15 cellular contexts compared by ENCODE assay signal in the genomic region with DNA sequence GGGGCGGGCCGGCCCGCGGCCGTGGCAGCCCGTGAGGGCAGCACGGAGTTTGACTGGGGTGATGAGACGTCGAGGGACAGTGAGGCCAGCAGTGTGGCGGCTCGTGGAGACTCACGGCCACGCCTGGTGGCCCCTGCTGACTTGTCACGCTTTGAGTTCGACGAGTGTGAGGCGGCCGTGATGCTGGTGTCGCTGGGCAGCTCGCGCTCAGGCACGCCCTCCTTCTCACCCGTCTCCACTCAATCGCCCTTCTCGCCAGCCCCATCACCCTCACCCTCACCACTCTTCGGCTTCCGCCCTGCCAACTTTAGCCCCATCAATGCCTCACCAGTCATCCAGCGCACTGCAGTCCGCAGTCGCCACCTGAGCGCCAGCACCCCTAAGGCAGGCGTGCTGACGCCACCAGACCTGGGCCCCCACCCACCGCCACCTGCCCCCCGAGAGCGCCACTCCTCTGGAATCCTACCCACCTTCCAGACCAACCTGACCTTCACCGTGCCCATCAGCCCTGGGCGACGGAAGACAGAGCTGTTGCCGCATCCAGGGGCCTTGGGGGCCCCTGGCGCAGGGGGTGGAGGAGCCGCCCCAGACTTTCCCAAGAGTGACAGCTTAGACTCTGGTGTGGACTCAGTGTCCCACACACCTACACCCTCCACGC. TPM values are rescaled to one million over a fixed set of nuclear protein-coding genes. Genes with fewer than 3 reads are reported as not detected.
A peak's percentile ranks its signal among the peaks of the same experiment; 100 is the strongest.
DNase-seq lines count a peak whose midpoint lies in the region; ATAC-seq, FAIRE-seq and TF ChIP-seq lines count a peak whose summit lies in the region.
"Had no signal": no experiment of that assay in that cellular context is flagged by ENCODE, and none has a peak within 500 bp of the region (broad histone marks: within the 10 kb centered on the region; RNA-seq: fewer than 3 reads in every experiment).

No MANE protein-coding gene starts in this region.

- no peak for DNase-seq in HepG2 (ENCODE audit: low spot score)
- no peak for DNase-seq in right lobe of liver
- no peak for DNase-seq in mammary epithelial cell
- peak; percentile 40 for DNase-seq in lower lobe of right lung
- DNase-seq in aorta: peak; percentile 47 to 68
- DNase-seq in mesothelial cell of epicardium (ENCODE audit: low spot score in 2 of 2, unreplicated experiment in 2 of 2): no peak
- DNase-seq in mucosa of gallbladder (ENCODE audit: low spot score): no peak
- DNase-seq: BE2C, DMS 273 treated with DMSO at 0.1 percent for 48 hours, NCI-H1436 treated with DMSO at 0.1 percent for 48 hours, NCI-H2081 treated with DMSO at 0.1 percent for 48 hours, NCI-H524 had no signal

- 98% methylated on average over 32 of the region's 43 CpGs for WGBS in HepG2 (ENCODE audit: low lambda C conversion rate)
- WGBS in right lobe of liver (ENCODE audit: insufficient coverage, low coverage, low lambda C conversion rate, missing lambda C conversion rate): 94% methylated on average over 16 of the region's 43 CpGs
- WGBS in mammary epithelial cell (ENCODE audit: low coverage, missing lambda C conversion rate): 96% methylated on average over 19 of the region's 43 CpGs
- 91% methylated on average over 43 of the region's 43 CpGs for WGBS in aorta, 2 donors

- no peak for TF ChIP-seq EP300 in HepG2 (IDR thresholded peaks at IDR 0.05; ENCODE audit: low read depth in 2 of 2, low read length in 2 of 2)
- no peak for TF ChIP-seq EP300 in HepG2 (CRISPR knock-in tag; IDR thresholded peaks at IDR 0.05; ENCODE audit: borderline replicate concordance)

- no peak overlapping the region for H3K27ac Mint-ChIP-seq in mesothelial cell of epicardium

- POLR2A ChIA-PET in HepG2 (lab: Yijun Ruan, JAX): interaction anchor here (1.6 kb wide), 1 partner anchor 27 kb away, joined by 4 read pairs; no protein-coding TSS in a partner anchor

- no peak for FAIRE-seq in HepG2 (lab: Jason Lieb, UNC)

- H3K36me3 ChIP-seq in HepG2 (replicated peaks in 1 of 2; ENCODE audit: control insufficient read depth in 1 of 2, insufficient read depth in 2 of 2, low read length in 2 of 2) (peaks cover 5 to 21% of the 10 kb centered on the region in 2 experiments; a peak in 4 of 5 replicates), right lobe of liver (peaks cover 0 to 25% (median 8%) of the 10 kb centered on the region in 4 donors), mammary epithelial cell (ENCODE audit: insufficient read depth, low read length) (peaks cover 6% of the 10 kb centered on the region), lower lobe of right lung (peaks cover 35% of the 10 kb centered on the region), aorta (ENCODE audit: control insufficient read depth in 1 of 2, insufficient read depth in 2 of 2, low read length in 1 of 2) (peaks cover 0 to 7% of the 10 kb centered on the region in 2 donors)

- TF ChIP-seq CTCF in HepG2 (CRISPR knock-in tag; IDR thresholded peaks at IDR 0.05) (no peak), right lobe of liver (IDR thresholded peaks at IDR 0.05) (no peak), mammary epithelial cell (conservative IDR thresholded peaks at IDR 0.05 in 1 of 2, IDR thresholded peaks at IDR 0.05 in 1 of 2; ENCODE audit: extremely low read depth in 1 of 2, insufficient read depth in 1 of 2, low read depth in 1 of 2, low read length in 2 of 2) (no peak), lower lobe of right lung (IDR thresholded peaks at IDR 0.05) (no peak), mesothelial cell of epicardium (IDR thresholded peaks at IDR 0.05; ENCODE audit: unreplicated experiment) (no peak)

- H2AFZ ChIP-seq in HepG2 (ENCODE audit: low read length): no peak overlapping the region
- H2AFZ ChIP-seq in mammary epithelial cell (ENCODE audit: low read depth, low read length): no peak overlapping the region

- BruUV-seq in HepG2 (replicated peaks; lab: Mats Ljungman, UMichigan) (no TSS peak), mammary epithelial cell (replicated peaks; lab: Mats Ljungman, UMichigan) (TSS peak; percentile 9)

- H3K27me3 ChIP-seq in HepG2 (ENCODE audit: control insufficient read depth in 1 of 2, insufficient read depth in 2 of 2, low read length in 2 of 2) (no peaks in the 10 kb centered on the region; a peak in 1 of 5 replicates), right lobe of liver (no peaks in the 10 kb centered on the region), mammary epithelial cell (ENCODE audit: insufficient read depth, low read length) (no peaks in the 10 kb centered on the region), lower lobe of right lung (ENCODE audit: low read depth) (no peaks in the 10 kb centered on the region), aorta (ENCODE audit: control insufficient read depth in 1 of 2, insufficient read depth in 2 of 2, low read length in 1 of 2) (no peaks in the 10 kb centered on the region)
- H3K27me3 ChIP-seq: BE2C, SJSA1 had no signal

- peaks cover 38% of the 10 kb centered on the region for H3K4me1 Mint-ChIP-seq in mesothelial cell of epicardium

- H3K4me3 ChIP-seq in HepG2 (replicated peaks in 1 of 3; ENCODE audit: insufficient read depth in 1 of 3, low read depth in 2 of 3, low read length in 3 of 3): no peak overlapping the region
- no peak overlapping the region for H3K4me3 ChIP-seq in right lobe of liver
- no peak overlapping the region for H3K4me3 ChIP-seq in mammary epithelial cell (replicated peaks in 1 of 3; ENCODE audit: insufficient read depth in 1 of 3, low read depth in 2 of 3, low read length in 3 of 3)
- H3K4me3 ChIP-seq in lower lobe of right lung: no peak overlapping the region
- H3K4me3 ChIP-seq in aorta (ENCODE audit: low read length in 2 of 2): no peak overlapping the region
- H3K4me3 ChIP-seq: SJSA1 had no signal

- H3K9me3 ChIP-seq in HepG2 (ENCODE audit: low read length): no peaks in the 10 kb centered on the region
- H3K9me3 ChIP-seq in right lobe of liver: no peaks in the 10 kb centered on the region
- H3K9me3 ChIP-seq in mammary epithelial cell (replicated peaks; ENCODE audit: insufficient read depth, low read length): no peaks in the 10 kb centered on the region
- no peaks in the 10 kb centered on the region for H3K9me3 ChIP-seq in lower lobe of right lung
- no peaks in the 10 kb centered on the region for H3K9me3 ChIP-seq in aorta (ENCODE audit: control insufficient read depth, low read length)
- H3K9me3 ChIP-seq: BE2C, SJSA1 had no signal

- H3K36me3 Mint-ChIP-seq in mesothelial cell of epicardium: peaks cover 18% of the 10 kb centered on the region

- no peaks in the 10 kb centered on the region for H3K27me3 Mint-ChIP-seq in mesothelial cell of epicardium (ENCODE audit: low read depth)

- no peak overlapping the region for H3K4me2 ChIP-seq in HepG2 (ENCODE audit: low read depth, low read length)
- H3K4me2 ChIP-seq in mammary epithelial cell (ENCODE audit: insufficient read depth, low read depth, low read length): no peak overlapping the region

- H3K9me3 Mint-ChIP-seq in mesothelial cell of epicardium: no peaks in the 10 kb centered on the region
- H3K9me3 Mint-ChIP-seq: CD8-positive, alpha-beta memory T cell had no signal

- H3K4me1 ChIP-seq in HepG2 (ENCODE audit: insufficient read depth, low read length) (peaks cover 35% of the 10 kb centered on the region), right lobe of liver (peaks cover 0 to 28% (median 8%) of the 10 kb centered on the region in 4 donors), mammary epithelial cell (ENCODE audit: insufficient read depth, low read length) (peaks cover 68% of the 10 kb centered on the region), lower lobe of right lung (peaks cover 59% of the 10 kb centered on the region), aorta (ENCODE audit: control insufficient read depth in 1 of 2, insufficient read depth in 2 of 2, low read length in 2 of 2) (peaks cover 0 to 1% of the 10 kb centered on the region in 2 donors)

- no peak overlapping the region for H3K9ac ChIP-seq in HepG2 (ENCODE audit: insufficient read depth, low read depth, low read length)
- no peak overlapping the region for H3K9ac ChIP-seq in mammary epithelial cell (ENCODE audit: insufficient read depth, low read length)

- in situ Hi-C loops in HepG2 (cut with HindIII; ENCODE audit: extremely low pct_ligation_motif_present, low pct_unique_long_range_greater_than_20kb) (no loop called here), mammary epithelial cell (cut with MboI; ENCODE audit: low sequenced_read_pairs in 2 of 2) (no loop called here)

- TF ChIP-seq POLR2A in HepG2 (IDR thresholded peaks at IDR 0.05; ENCODE audit: insufficient read depth in 1 of 2, low read depth in 2 of 2, low read length in 2 of 2) (no peak), right lobe of liver (IDR thresholded peaks at IDR 0.05) (no peak)

- H3K4me3 Mint-ChIP-seq in mesothelial cell of epicardium: no peak overlapping the region

- H4K20me1 ChIP-seq in HepG2 (ENCODE audit: insufficient read depth, low read length) (no peaks in the 10 kb centered on the region), mammary epithelial cell (ENCODE audit: insufficient read depth, low read length) (no peaks in the 10 kb centered on the region)

- dilution Hi-C loops in mammary epithelial cell (cut with HindIII; ENCODE audit: low sequenced_read_pairs): no loop called here

- ATAC-seq in HepG2 (no peak), right lobe of liver (no peak), lower lobe of right lung (no peak), aorta (ENCODE audit: low FRiP score) (no peak), HG03432 (IDR thresholded peaks at IDR 0.05; ENCODE audit: unreplicated experiment) (no peak)

- H3K27ac ChIP-seq in HepG2 (ENCODE audit: extremely low read length, insufficient read depth, low read length) (no peak overlapping the region), right lobe of liver (no peak overlapping the region), mammary epithelial cell (ENCODE audit: insufficient read depth, low read depth, low read length) (no peak overlapping the region), lower lobe of right lung (no peak overlapping the region), aorta (ENCODE audit: low read depth in 1 of 2, low read length in 2 of 2) (no peak overlapping the region)
- H3K27ac ChIP-seq: SJSA1 had no signal

- H3K79me2 ChIP-seq in HepG2 (ENCODE audit: insufficient read depth, low read length): peaks cover 19% of the 10 kb centered on the region
- H3K79me2 ChIP-seq in mammary epithelial cell (ENCODE audit: insufficient read depth, low read length): peaks cover 74% of the 10 kb centered on the region

- CTCF ChIA-PET in HepG2 (lab: Yijun Ruan, JAX; ENCODE audit: low intra/inter-chr PET ratio, low total read pairs): no interaction called here
- CTCF ChIA-PET in mammary epithelial cell (lab: Charles Lee; ENCODE audit: low non-redundant PET): no interaction called here

- no peak for TF ChIP-seq RAD21 in HepG2 (CRISPR knock-in tag; IDR thresholded peaks at IDR 0.05)

- intact Hi-C loops in HepG2 (cut with micrococcal nuclease; ENCODE audit: unreplicated experiment) (no loop called here), right lobe of liver (cut with DNase I) (no loop called here), mammary epithelial cell (cut with micrococcal nuclease) (no loop called here), lower lobe of right lung (cut with DNase I) (no loop called here), aorta (cut with DNase I) (no loop called here)

RNA-seq across cellular contexts. Expression of a gene that starts 4.5 kb away (rescaled TPM):
- total RNA-seq in HepG2 (2016; rRNA removed; fragmentation: Illumina TruSeq; extraction: Trizol) (5.4 and 8.0 TPM in 2 replicates), right lobe of liver (10 to 100 TPM; 19.9 to 53.6 (median 35.2) TPM), mammary epithelial cell (10 to 100 TPM; 37.0 to 91.0 TPM), lower lobe of right lung (67.9 TPM), aorta (100 to 1,000 TPM; 103 to 104 TPM), mesothelial cell of epicardium (84.0 to 90.9 TPM (median 90.8 TPM) in 3 replicates), mucosa of gallbladder (93.4 TPM)
- 1.5 and 1.8 TPM in 2 replicates for total RNA-seq in HepG2 (2016; cell fraction: cytosol; rRNA removed; fragmentation: Illumina TruSeq; extraction: Trizol; ENCODE audit: low read depth)
- 5.2 and 7.8 TPM in 2 replicates for total RNA-seq in HepG2 (2016; cell fraction: insoluble cytoplasmic fraction; rRNA removed; fragmentation: Illumina TruSeq; extraction: Trizol)
- 4.6 and 4.9 TPM in 2 replicates for total RNA-seq in HepG2 (2016; cell fraction: membrane; rRNA removed; fragmentation: Illumina TruSeq; extraction: Trizol)
- total RNA-seq in HepG2 (2016; cell fraction: nucleus; rRNA removed; fragmentation: Illumina TruSeq; extraction: Trizol): 10.4 and 12.3 TPM in 2 replicates
- polyA plus RNA-seq in HepG2 (2011; rRNA removed) (5.9 and 8.3 TPM in 2 replicates), mammary epithelial cell (19.4 TPM), aorta (10 to 100 TPM; 14.3 to 44.6 TPM)
- polyA plus RNA-seq in HepG2 (2011; cell fraction: cytosol; rRNA removed): 3.3 and 5.6 TPM in 2 replicates
- polyA plus RNA-seq in HepG2 (2011; cell fraction: nucleus; rRNA removed): 60.6 and 75.8 TPM in 2 replicates
- 17.6 and 25.1 TPM in 2 replicates for polyA plus RNA-seq in HepG2 (2012)
- 1.7 and 1.9 TPM in 2 replicates for polyA plus RNA-seq in HepG2 (2016; cell fraction: cytosol; fragmentation: Illumina TruSeq; extraction: Trizol; ENCODE audit: low read depth)
- 10.1 and 16.9 TPM in 2 replicates for polyA plus RNA-seq in HepG2 (2016; cell fraction: insoluble cytoplasmic fraction; fragmentation: Illumina TruSeq; extraction: Trizol; ENCODE audit: low read depth)
- 5.7 and 6.0 TPM in 2 replicates for polyA plus RNA-seq in HepG2 (2016; cell fraction: membrane; fragmentation: Illumina TruSeq; extraction: Trizol; ENCODE audit: low read depth)
- polyA plus RNA-seq in HepG2 (2016; cell fraction: nucleus; fragmentation: Illumina TruSeq; extraction: Trizol; ENCODE audit: insufficient read depth, low read depth): 61.0 and 65.4 TPM in 2 replicates
- polyA minus RNA-seq in HepG2 (2011; rRNA and poly(A)+ RNA removed; ENCODE audit: low replicate concordance): 3.6 and 7.9 TPM in 2 replicates
- polyA minus RNA-seq in HepG2 (2011; cell fraction: cytosol; rRNA and poly(A)+ RNA removed): 9.1 and 10.8 TPM in 2 replicates
- polyA minus RNA-seq in HepG2 (2011; cell fraction: nucleus; rRNA and poly(A)+ RNA removed): 14.7 and 15.5 TPM in 2 replicates
- polyA minus RNA-seq in mammary epithelial cell: 24.7 TPM

RNA-seq across cellular contexts. Expression of a gene that starts 18.6 kb away (rescaled TPM):
- 43.2 and 67.1 TPM in 2 replicates for total RNA-seq in HepG2 (2016; rRNA removed; fragmentation: Illumina TruSeq; extraction: Trizol)
- total RNA-seq in HepG2 (2016; cell fraction: cytosol; rRNA removed; fragmentation: Illumina TruSeq; extraction: Trizol; ENCODE audit: low read depth): 54.9 and 66.8 TPM in 2 replicates
- total RNA-seq in HepG2 (2016; cell fraction: insoluble cytoplasmic fraction; rRNA removed; fragmentation: Illumina TruSeq; extraction: Trizol): 35.3 and 68.2 TPM in 2 replicates
- total RNA-seq in HepG2 (2016; cell fraction: membrane; rRNA removed; fragmentation: Illumina TruSeq; extraction: Trizol): 104 and 115 TPM in 2 replicates
- 31.2 and 38.3 TPM in 2 replicates for total RNA-seq in HepG2 (2016; cell fraction: nucleus; rRNA removed; fragmentation: Illumina TruSeq; extraction: Trizol)
- 62.5 and 69.9 TPM in 2 replicates for polyA plus RNA-seq in HepG2 (2011; rRNA removed)
- polyA plus RNA-seq in HepG2 (2011; cell fraction: cytosol; rRNA removed): 36.9 and 45.9 TPM in 2 replicates
- polyA plus RNA-seq in HepG2 (2011; cell fraction: nucleus; rRNA removed): 109 and 170 TPM in 2 replicates
- 38.4 and 44.3 TPM in 2 replicates for polyA plus RNA-seq in HepG2 (2012)
- polyA plus RNA-seq in HepG2 (2016; cell fraction: cytosol; fragmentation: Illumina TruSeq; extraction: Trizol; ENCODE audit: low read depth): 30.4 TPM in 2 replicates
- polyA plus RNA-seq in HepG2 (2016; cell fraction: insoluble cytoplasmic fraction; fragmentation: Illumina TruSeq; extraction: Trizol; ENCODE audit: low read depth): 56.4 and 79.4 TPM in 2 replicates
- polyA plus RNA-seq in HepG2 (2016; cell fraction: membrane; fragmentation: Illumina TruSeq; extraction: Trizol; ENCODE audit: low read depth): 55.2 and 69.1 TPM in 2 replicates
- 77.4 and 89.7 TPM in 2 replicates for polyA plus RNA-seq in HepG2 (2016; cell fraction: nucleus; fragmentation: Illumina TruSeq; extraction: Trizol; ENCODE audit: insufficient read depth, low read depth)
- polyA minus RNA-seq in HepG2 (2011; rRNA and poly(A)+ RNA removed; ENCODE audit: low replicate concordance): 39.2 and 85.5 TPM in 2 replicates
- polyA minus RNA-seq in HepG2 (2011; cell fraction: cytosol; rRNA and poly(A)+ RNA removed): 38.3 and 50.2 TPM in 2 replicates
- polyA minus RNA-seq in HepG2 (2011; cell fraction: nucleus; rRNA and poly(A)+ RNA removed): 40.9 and 56.5 TPM in 2 replicates
- 10 to 100 TPM; 15.4 to 35.7 (median 30.5) TPM for total RNA-seq in right lobe of liver
- 100 to 1,000 TPM; 101 to 139 TPM for total RNA-seq in mammary epithelial cell
- 86.1 TPM for polyA plus RNA-seq in mammary epithelial cell
- polyA minus RNA-seq in mammary epithelial cell: 36.6 TPM
- total RNA-seq in lower lobe of right lung: 35.8 TPM
- 10 to 100 TPM; 74.9 to 99.5 TPM for total RNA-seq in aorta
- 10 to 100 TPM; 19.7 to 44.2 TPM for polyA plus RNA-seq in aorta
- 90.4 to 106 TPM (median 92.1 TPM) in 3 replicates for total RNA-seq in mesothelial cell of epicardium
- total RNA-seq in mucosa of gallbladder: 68.3 TPM

RNA-seq across cellular contexts. Expression of a gene that starts 28.4 kb away (rescaled TPM):
- total RNA-seq in HepG2 (2016; rRNA removed; fragmentation: Illumina TruSeq; extraction: Trizol) (0.33 and 0.38 TPM in 2 replicates), right lobe of liver (under 1 TPM; 0.18 to 0.74 (median 0.21) TPM), mammary epithelial cell (1 to 10 TPM; 1.0 to 1.7 TPM), lower lobe of right lung (0.71 TPM), aorta (under 1 TPM; 0.23 to 0.45 TPM), mesothelial cell of epicardium (1.3 to 2.0 TPM (median 1.7 TPM) in 3 replicates), mucosa of gallbladder (0.75 TPM)
- total RNA-seq in HepG2 (2016; cell fraction: cytosol; rRNA removed; fragmentation: Illumina TruSeq; extraction: Trizol; ENCODE audit: low read depth): not detected in 2 replicates
- total RNA-seq in HepG2 (2016; cell fraction: insoluble cytoplasmic fraction; rRNA removed; fragmentation: Illumina TruSeq; extraction: Trizol): 0.28 and 0.43 TPM in 2 replicates
- total RNA-seq in HepG2 (2016; cell fraction: membrane; rRNA removed; fragmentation: Illumina TruSeq; extraction: Trizol): 0.14 and 0.43 TPM in 2 replicates
- 0.50 TPM in 1 of 2 replicates, not detected in the other for total RNA-seq in HepG2 (2016; cell fraction: nucleus; rRNA removed; fragmentation: Illumina TruSeq; extraction: Trizol)
- polyA plus RNA-seq in HepG2 (2011; rRNA removed) (0.21 and 0.26 TPM in 2 replicates), mammary epithelial cell (2.2 TPM), aorta (not detected)
- 0.23 and 0.34 TPM in 2 replicates for polyA plus RNA-seq in HepG2 (2011; cell fraction: cytosol; rRNA removed)
- 0.43 and 0.80 TPM in 2 replicates for polyA plus RNA-seq in HepG2 (2011; cell fraction: nucleus; rRNA removed)
- 0.51 TPM in 1 of 2 replicates, not detected in the other for polyA plus RNA-seq in HepG2 (2012)
- 0.21 and 0.22 TPM in 2 replicates for polyA plus RNA-seq in HepG2 (2016; cell fraction: cytosol; fragmentation: Illumina TruSeq; extraction: Trizol; ENCODE audit: low read depth)
- polyA plus RNA-seq in HepG2 (2016; cell fraction: insoluble cytoplasmic fraction; fragmentation: Illumina TruSeq; extraction: Trizol; ENCODE audit: low read depth): 0.69 and 0.88 TPM in 2 replicates
- 0.19 and 0.38 TPM in 2 replicates for polyA plus RNA-seq in HepG2 (2016; cell fraction: membrane; fragmentation: Illumina TruSeq; extraction: Trizol; ENCODE audit: low read depth)
- 0.57 and 1.5 TPM in 2 replicates for polyA plus RNA-seq in HepG2 (2016; cell fraction: nucleus; fragmentation: Illumina TruSeq; extraction: Trizol; ENCODE audit: insufficient read depth, low read depth)
- 0.94 and 1.4 TPM in 2 replicates for polyA minus RNA-seq in HepG2 (2011; rRNA and poly(A)+ RNA removed; ENCODE audit: low replicate concordance)
- 0.88 TPM in 1 of 2 replicates, not detected in the other for polyA minus RNA-seq in HepG2 (2011; cell fraction: cytosol; rRNA and poly(A)+ RNA removed)
- 0.25 TPM in 1 of 2 replicates, not detected in the other for polyA minus RNA-seq in HepG2 (2011; cell fraction: nucleus; rRNA and poly(A)+ RNA removed)
- 1.7 TPM for polyA minus RNA-seq in mammary epithelial cell

RNA-seq across cellular contexts. Expression of a gene that starts 28.9 kb away (rescaled TPM):
- total RNA-seq in HepG2 (2016; rRNA removed; fragmentation: Illumina TruSeq; extraction: Trizol): 58.0 and 58.6 TPM in 2 replicates
- 50.5 and 73.0 TPM in 2 replicates for total RNA-seq in HepG2 (2016; cell fraction: cytosol; rRNA removed; fragmentation: Illumina TruSeq; extraction: Trizol; ENCODE audit: low read depth)
- 61.4 and 62.4 TPM in 2 replicates for total RNA-seq in HepG2 (2016; cell fraction: insoluble cytoplasmic fraction; rRNA removed; fragmentation: Illumina TruSeq; extraction: Trizol)
- total RNA-seq in HepG2 (2016; cell fraction: membrane; rRNA removed; fragmentation: Illumina TruSeq; extraction: Trizol): 53.6 and 73.9 TPM in 2 replicates
- total RNA-seq in HepG2 (2016; cell fraction: nucleus; rRNA removed; fragmentation: Illumina TruSeq; extraction: Trizol): 23.8 and 27.3 TPM in 2 replicates
- polyA plus RNA-seq in HepG2 (2011; rRNA removed): 27.4 and 31.2 TPM in 2 replicates
- polyA plus RNA-seq in HepG2 (2011; cell fraction: cytosol; rRNA removed): 38.9 and 49.7 TPM in 2 replicates
- 31.1 and 32.3 TPM in 2 replicates for polyA plus RNA-seq in HepG2 (2011; cell fraction: nucleus; rRNA removed)
- 21.3 and 29.1 TPM in 2 replicates for polyA plus RNA-seq in HepG2 (2012)
- 59.5 and 77.2 TPM in 2 replicates for polyA plus RNA-seq in HepG2 (2016; cell fraction: cytosol; fragmentation: Illumina TruSeq; extraction: Trizol; ENCODE audit: low read depth)
- polyA plus RNA-seq in HepG2 (2016; cell fraction: insoluble cytoplasmic fraction; fragmentation: Illumina TruSeq; extraction: Trizol; ENCODE audit: low read depth): 57.4 and 72.9 TPM in 2 replicates
- polyA plus RNA-seq in HepG2 (2016; cell fraction: membrane; fragmentation: Illumina TruSeq; extraction: Trizol; ENCODE audit: low read depth): 53.3 and 66.7 TPM in 2 replicates
- 41.3 and 41.9 TPM in 2 replicates for polyA plus RNA-seq in HepG2 (2016; cell fraction: nucleus; fragmentation: Illumina TruSeq; extraction: Trizol; ENCODE audit: insufficient read depth, low read depth)
- polyA minus RNA-seq in HepG2 (2011; rRNA and poly(A)+ RNA removed; ENCODE audit: low replicate concordance): 27.9 and 60.4 TPM in 2 replicates
- polyA minus RNA-seq in HepG2 (2011; cell fraction: cytosol; rRNA and poly(A)+ RNA removed): 16.4 and 20.1 TPM in 2 replicates
- 7.9 and 8.8 TPM in 2 replicates for polyA minus RNA-seq in HepG2 (2011; cell fraction: nucleus; rRNA and poly(A)+ RNA removed)
- total RNA-seq in right lobe of liver: 10 to 100 TPM in 1 of 6 experiments, 1 to 10 TPM in 5; 1.6 to 10.6 (median 5.0) TPM
- total RNA-seq in mammary epithelial cell: 10 to 100 TPM; 32.7 to 57.9 TPM
- 80.7 TPM for polyA plus RNA-seq in mammary epithelial cell
- polyA minus RNA-seq in mammary epithelial cell: 77.2 TPM
- 13.4 TPM for total RNA-seq in lower lobe of right lung
- total RNA-seq in aorta: 1 to 10 TPM; 4.8 to 9.3 TPM
- 1 to 10 TPM; 2.3 to 8.4 TPM for polyA plus RNA-seq in aorta
- total RNA-seq in mesothelial cell of epicardium: 81.2 to 91.0 TPM (median 88.5 TPM) in 3 replicates
- 28.6 TPM for total RNA-seq in mucosa of gallbladder

RNA-seq across cellular contexts. Expression of a gene that starts 31.1 kb away (rescaled TPM):
- total RNA-seq in HepG2 (2016; rRNA removed; fragmentation: Illumina TruSeq; extraction: Trizol) (14.8 and 16.9 TPM in 2 replicates), right lobe of liver (10 to 100 TPM; 12.3 to 14.8 (median 13.5) TPM), mammary epithelial cell (10 to 100 TPM; 29.3 to 61.9 TPM), lower lobe of right lung (39.8 TPM), aorta (10 to 100 TPM; 28.8 to 34.4 TPM), mesothelial cell of epicardium (42.9 to 45.5 TPM (median 44.6 TPM) in 3 replicates), mucosa of gallbladder (49.8 TPM)
- 16.1 and 22.9 TPM in 2 replicates for total RNA-seq in HepG2 (2016; cell fraction: cytosol; rRNA removed; fragmentation: Illumina TruSeq; extraction: Trizol; ENCODE audit: low read depth)
- 11.4 and 17.4 TPM in 2 replicates for total RNA-seq in HepG2 (2016; cell fraction: insoluble cytoplasmic fraction; rRNA removed; fragmentation: Illumina TruSeq; extraction: Trizol)
- total RNA-seq in HepG2 (2016; cell fraction: membrane; rRNA removed; fragmentation: Illumina TruSeq; extraction: Trizol): 31.4 and 34.4 TPM in 2 replicates
- 9.7 and 11.2 TPM in 2 replicates for total RNA-seq in HepG2 (2016; cell fraction: nucleus; rRNA removed; fragmentation: Illumina TruSeq; extraction: Trizol)
- polyA plus RNA-seq in HepG2 (2011; rRNA removed) (52.5 and 56.5 TPM in 2 replicates), mammary epithelial cell (42.9 TPM), aorta (10 to 100 TPM; 36.1 to 40.7 TPM)
- polyA plus RNA-seq in HepG2 (2011; cell fraction: cytosol; rRNA removed): 33.8 and 36.7 TPM in 2 replicates
- 33.5 and 34.5 TPM in 2 replicates for polyA plus RNA-seq in HepG2 (2011; cell fraction: nucleus; rRNA removed)
- polyA plus RNA-seq in HepG2 (2012): 25.2 and 25.7 TPM in 2 replicates
- 41.6 and 46.1 TPM in 2 replicates for polyA plus RNA-seq in HepG2 (2016; cell fraction: cytosol; fragmentation: Illumina TruSeq; extraction: Trizol; ENCODE audit: low read depth)
- polyA plus RNA-seq in HepG2 (2016; cell fraction: insoluble cytoplasmic fraction; fragmentation: Illumina TruSeq; extraction: Trizol; ENCODE audit: low read depth): 45.9 and 55.0 TPM in 2 replicates
- polyA plus RNA-seq in HepG2 (2016; cell fraction: membrane; fragmentation: Illumina TruSeq; extraction: Trizol; ENCODE audit: low read depth): 67.9 and 73.5 TPM in 2 replicates
- polyA plus RNA-seq in HepG2 (2016; cell fraction: nucleus; fragmentation: Illumina TruSeq; extraction: Trizol; ENCODE audit: insufficient read depth, low read depth): 44.2 and 47.7 TPM in 2 replicates
- polyA minus RNA-seq in HepG2 (2011; rRNA and poly(A)+ RNA removed; ENCODE audit: low replicate concordance): 34.3 and 51.6 TPM in 2 replicates
- polyA minus RNA-seq in HepG2 (2011; cell fraction: cytosol; rRNA and poly(A)+ RNA removed): 9.1 and 14.1 TPM in 2 replicates
- polyA minus RNA-seq in HepG2 (2011; cell fraction: nucleus; rRNA and poly(A)+ RNA removed): 5.2 and 6.8 TPM in 2 replicates
- polyA minus RNA-seq in mammary epithelial cell: 52.4 TPM

Comparison
In these comparisons a context has a peak if more than half of its experiments do, and no peak if none do; other contexts are left out.
1. DNase-seq: peak in lower lobe of right lung (single experiment) and aorta (2 of 2); none in HepG2 (single experiment), right lobe of liver (0 of 3), mammary epithelial cell (single experiment), mesothelial cell of epicardium (0 of 2) and mucosa of gallbladder (single experiment).